Comparison of ENCODE assay signal across 8 cellular contexts in the genomic region with DNA sequence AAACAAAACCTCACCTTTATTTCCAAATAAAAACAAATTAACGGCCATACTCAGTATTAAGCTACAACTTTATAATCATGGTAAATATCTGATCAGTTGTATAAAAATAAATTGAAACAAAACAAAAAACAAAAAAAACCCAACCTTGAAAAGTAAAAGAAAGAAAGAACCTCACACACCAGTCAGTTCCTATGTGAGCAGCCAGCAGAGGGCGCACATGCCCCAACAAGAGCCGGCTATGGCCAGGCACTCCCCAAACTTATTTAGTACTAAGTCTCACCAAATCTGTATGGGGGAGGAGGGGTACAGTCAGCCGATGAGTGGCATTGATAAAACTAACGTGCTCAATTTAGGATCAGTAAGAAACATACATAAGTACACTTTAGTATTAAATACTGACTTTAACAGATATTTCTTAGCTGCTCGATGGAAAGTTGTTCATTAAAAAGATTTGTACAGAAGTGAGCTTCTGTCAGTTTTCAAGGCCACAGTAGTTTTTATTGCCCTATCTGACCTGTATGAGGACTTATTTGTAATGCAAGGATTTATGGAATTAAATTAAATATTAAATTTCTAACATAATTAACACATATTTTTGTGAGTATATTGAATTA.
DNase-seq lines count a peak whose midpoint lies in the region; ATAC-seq and TF ChIP-seq lines count a peak whose summit lies in the region.

No MANE protein-coding gene starts in this region.

- no peaks in the 10 kb centered on the region for H3K9me3 Mint-ChIP-seq in CD4-positive, alpha-beta memory T cell
- no peaks in the 10 kb centered on the region for H3K9me3 Mint-ChIP-seq in endodermal cell

- DNase-seq in CD4-positive, alpha-beta memory T cell: peak; percentile 17 to 46 (median 38)
- DNase-seq in NCI-H82 treated with DMSO at 0.1 percent for 48 hours (lab: John Stamatoyannopoulos, UW; ENCODE audit: unreplicated experiment) (peak; percentile 39), endodermal cell (peak; percentile 92), myocyte (ENCODE audit: low read depth) (peak; percentile 83)
- peak; percentile 27 to 63 for DNase-seq in activated CD8-positive, alpha-beta memory T cell treated with anti-CD3 and anti-CD28 coated beads for 1 hour (ENCODE audit: extremely low read depth in 1 of 2, low read depth in 1 of 2)
- peak; percentile 40 to 60 for DNase-seq in stimulated activated CD8-positive, alpha-beta memory T cell treated with anti-CD3 and anti-CD28 coated beads, Interleukin-7, amount 100 ng/mL, for 1 hour (ENCODE audit: low read depth in 2 of 2)

- peak; percentile 99 for TF ChIP-seq CTCF in endodermal cell (conservative IDR thresholded peaks at IDR 0.05)

- H3K36me3 ChIP-seq in CD4-positive, alpha-beta memory T cell (ENCODE audit: insufficient read depth, low read length): no peaks in the 10 kb centered on the region
- H3K36me3 ChIP-seq in endodermal cell (ENCODE audit: control insufficient read depth, insufficient read depth, low read length): no peaks in the 10 kb centered on the region

- no peaks in the 10 kb centered on the region for H3K4me1 ChIP-seq in CD4-positive, alpha-beta memory T cell (ENCODE audit: insufficient read depth, low read length)
- H3K4me1 ChIP-seq in endodermal cell (ENCODE audit: control insufficient read depth, insufficient read depth, low read length): peaks cover 2% of the 10 kb centered on the region

- H3K9ac ChIP-seq in endodermal cell (ENCODE audit: extremely low read depth, low read length, poor library complexity, severe bottlenecking): no peak overlapping the region

- no peak overlapping the region for H3K4me3 ChIP-seq in CD4-positive, alpha-beta memory T cell (ENCODE audit: low read length in 2 of 2)
- H3K4me3 ChIP-seq in endodermal cell (ENCODE audit: low read length): no peak overlapping the region

- ATAC-seq in GM19397 (IDR thresholded peaks at IDR 0.05; ENCODE audit: unreplicated experiment) (peak; percentile 86), HG03558 (IDR thresholded peaks at IDR 0.05; ENCODE audit: extremely low read depth, unreplicated experiment) (peak; percentile 77)

- 25% methylated on average over 4 of the region's 6 CpGs; no CpG with 5 or more reads in 1 of the 2 experiments for WGBS in endodermal cell (ENCODE audit: insufficient coverage in 1 of 2, insufficient read length in 1 of 2), 2 experiments

- H3K4me1 Mint-ChIP-seq in CD4-positive, alpha-beta memory T cell: peaks cover 0 to 4% (median 0%) of the 10 kb centered on the region in 4 donors
- H3K4me1 Mint-ChIP-seq in endodermal cell: peaks cover 22% of the 10 kb centered on the region

- no peak overlapping the region for H3K27ac Mint-ChIP-seq in CD4-positive, alpha-beta memory T cell
- H3K27ac Mint-ChIP-seq in endodermal cell: peak overlapping the region; percentile 64

- intact Hi-C loops in CD4-positive, alpha-beta memory T cell (cut with micrococcal nuclease): no loop called here

- H3K36me3 Mint-ChIP-seq in CD4-positive, alpha-beta memory T cell: no peaks in the 10 kb centered on the region
- H3K36me3 Mint-ChIP-seq in endodermal cell (ENCODE audit: low read depth): no peaks in the 10 kb centered on the region

- POLR2A ChIA-PET in CD4-positive, alpha-beta memory T cell (lab: Charles Lee; ENCODE audit: partially characterized antibody): no interaction called here

- peaks cover 0 to 1% of the 10 kb centered on the region in 2 donors for H3K27me3 Mint-ChIP-seq in CD4-positive, alpha-beta memory T cell
- no peaks in the 10 kb centered on the region for H3K27me3 Mint-ChIP-seq in endodermal cell (ENCODE audit: insufficient read depth)

- no peaks in the 10 kb centered on the region for H3K27me3 ChIP-seq in CD4-positive, alpha-beta memory T cell (ENCODE audit: insufficient read depth, low read length)
- H3K27me3 ChIP-seq in endodermal cell (ENCODE audit: control insufficient read depth, insufficient read depth, low read length, poor library complexity, severe bottlenecking): no peaks in the 10 kb centered on the region

- CTCF ChIA-PET in CD4-positive, alpha-beta memory T cell (lab: Charles Lee; ENCODE audit: partially characterized antibody): interaction anchor here (0.8 to 2.3 kb wide), 11 partner anchors 8 to 1177 kb away, joined by 3 to 8 read pairs (median 3); no protein-coding TSS in a partner anchor

- no peaks in the 10 kb centered on the region for H3K9me3 ChIP-seq in CD4-positive, alpha-beta memory T cell (ENCODE audit: control insufficient read depth in 1 of 2, low read length in 2 of 2)
- no peaks in the 10 kb centered on the region for H3K9me3 ChIP-seq in endodermal cell (ENCODE audit: control insufficient read depth, low read length)

- H3K27ac ChIP-seq in CD4-positive, alpha-beta memory T cell (ENCODE audit: low read depth, low read length): no peak overlapping the region
- H3K27ac ChIP-seq in endodermal cell (ENCODE audit: low read depth, low read length): no peak overlapping the region

- H3K4me3 Mint-ChIP-seq in CD4-positive, alpha-beta memory T cell: no peak overlapping the region
- H3K4me3 Mint-ChIP-seq in endodermal cell: no peak overlapping the region

Comparison
In these comparisons a context has a peak if more than half of its experiments do, and no peak if none do; other contexts are left out.
1. DNase-seq: peak in every context shown above with its lines; median percentile 92 in endodermal cell; 83 in myocyte; 50 in stimulated activated CD8-positive, alpha-beta memory T cell treated with anti-CD3 and anti-CD28 coated beads, Interleukin-7, amount 100 ng/mL, for 1 hour; 45 in activated CD8-positive, alpha-beta memory T cell treated with anti-CD3 and anti-CD28 coated beads for 1 hour; 39 in NCI-H82 treated with DMSO at 0.1 percent for 48 hours; 38 in CD4-positive, alpha-beta memory T cell.